In genomic region chr1:193322218-193322617, GRCh38 we compare ENCODE assay signal across 14 cellular contexts.
DNase-seq lines count a peak whose midpoint lies in the region; ATAC-seq and TF ChIP-seq lines count a peak whose summit lies in the region.
"Had no signal": no experiment of that assay in that cellular context is flagged by ENCODE, and none has a peak within 500 bp of the region (broad histone marks: within the 10 kb centered on the region; RNA-seq: fewer than 3 reads in every experiment).

No MANE protein-coding gene starts in this region.

- no peak overlapping the region for H3K27ac ChIP-seq in ascending aorta
- H3K27ac ChIP-seq in effector memory CD4-positive, alpha-beta T cell (ENCODE audit: insufficient read depth, low read length, poor library complexity, severe bottlenecking), result no peak overlapping the region
- H3K27ac ChIP-seq: thoracic aorta had no signal

- H3K27me3 ChIP-seq in ascending aorta, result no peaks in the 10 kb centered on the region
- H3K27me3 ChIP-seq in effector memory CD4-positive, alpha-beta T cell (replicated peaks; ENCODE audit: control insufficient read depth, insufficient read depth, low read length, poor library complexity, severe bottlenecking), result no peaks in the 10 kb centered on the region

- H3K9me3 ChIP-seq in ascending aorta, result no peaks in the 10 kb centered on the region
- H3K9me3 ChIP-seq in effector memory CD4-positive, alpha-beta T cell (ENCODE audit: control insufficient read depth, low read length), result no peaks in the 10 kb centered on the region
- H3K9me3 ChIP-seq: thoracic aorta had no signal

- peak; percentile 85 for DNase-seq in AG10803 (ENCODE audit: low read depth)
- DNase-seq in LoVo (ENCODE audit: low spot score), result peak; percentile 32
- no peak for DNase-seq in chondrocyte (ENCODE audit: low spot score)
- DNase-seq in kidney tubule cell (ENCODE audit: low spot score), result peak; percentile 72
- DNase-seq in ascending aorta (ENCODE audit: low spot score in 2 of 2), result no peak
- DNase-seq in NCI-H187 (lab: John Stamatoyannopoulos, UW), result no peak
- DNase-seq in effector memory CD4-positive, alpha-beta T cell, result no peak
- DNase-seq: activated T-cell treated with anti-CD3 and anti-CD28 coated beads, Interleukin-2, amount 50 U/mL, for 48 hours; C1 segment of cervical spinal cord; Karpas-422; RPMI8226 had no signal

- H3K4me3 ChIP-seq in AG10803 (ENCODE audit: low read length) (no peak overlapping the region), ascending aorta (no peak overlapping the region)
- H3K4me3 ChIP-seq in effector memory CD4-positive, alpha-beta T cell (ENCODE audit: insufficient read depth, low read depth, low read length, poor library complexity, severe bottlenecking), result no peak overlapping the region
- H3K4me3 ChIP-seq: thoracic aorta had no signal

- TF ChIP-seq CTCF in AG10803 (conservative IDR thresholded peaks at IDR 0.05; ENCODE audit: low read length) (no peak), chondrocyte (IDR thresholded peaks at IDR 0.05) (no peak), ascending aorta (IDR thresholded peaks at IDR 0.05) (no peak)

- peak overlapping the region; percentile 91 for H3K27ac Mint-ChIP-seq in chondrocyte (ENCODE audit: unreplicated experiment)

- no peak for ATAC-seq in HG02798 (IDR thresholded peaks at IDR 0.05; ENCODE audit: poor library complexity, unreplicated experiment)
- ATAC-seq: right cardiac atrium had no signal

- peaks cover 34% of the 10 kb centered on the region for H3K4me1 Mint-ChIP-seq in chondrocyte (ENCODE audit: low read depth)

- H3K27me3 Mint-ChIP-seq in chondrocyte (ENCODE audit: low read depth), result no peaks in the 10 kb centered on the region

- peaks cover 15% of the 10 kb centered on the region for H3K36me3 Mint-ChIP-seq in chondrocyte (ENCODE audit: low read depth)

- H3K4me3 Mint-ChIP-seq in chondrocyte (ENCODE audit: unreplicated experiment), result no peak overlapping the region

- intact Hi-C loops in ascending aorta (cut with DNase I), result no loop called here

- no peaks in the 10 kb centered on the region for H3K4me1 ChIP-seq in ascending aorta
- H3K4me1 ChIP-seq in effector memory CD4-positive, alpha-beta T cell (ENCODE audit: control insufficient read depth, insufficient read depth, low read length, poor library complexity, severe bottlenecking), result no peaks in the 10 kb centered on the region

- H3K36me3 ChIP-seq in ascending aorta, result no peaks in the 10 kb centered on the region
- no peaks in the 10 kb centered on the region for H3K36me3 ChIP-seq in effector memory CD4-positive, alpha-beta T cell (ENCODE audit: control insufficient read depth, insufficient read depth, low read length)
- H3K36me3 ChIP-seq: thoracic aorta had no signal

- peaks cover 48% of the 10 kb centered on the region for H3K9me3 Mint-ChIP-seq in chondrocyte (ENCODE audit: low read depth)

Comparison
In these comparisons a context has a peak if more than half of its experiments do, and no peak if none do; other contexts are left out.
1. DNase-seq: peak in AG10803 (single experiment), LoVo (single experiment) and kidney tubule cell (single experiment); none in chondrocyte (single experiment), ascending aorta (0 of 2), NCI-H187 (0 of 2) and effector memory CD4-positive, alpha-beta T cell (0 of 3).